ENCODE assay signal across 26 cellular contexts in genomic region chr6:82240191-82240590, GRCh38.
"Had no signal": no experiment of that assay in that cellular context is flagged by ENCODE, and none has a peak within 500 bp of the region (broad histone marks: within the 10 kb centered on the region; RNA-seq: fewer than 3 reads in every experiment).

No MANE protein-coding gene starts in this region.

- H3K9me3 Mint-ChIP-seq: activated CD4-positive, alpha-beta T cell treated with anti-CD3 and anti-CD28 coated beads, Interleukin-2, amount 10 ng/mL, durations not matched to agents 7 days and 5 days; activated naive CD4-positive, alpha-beta T cell treated with anti-CD3 and anti-CD28 coated beads, Interleukin-2, amount 50 U/mL, for 24 hours; effector memory CD8-positive, alpha-beta T cell; natural killer cell treated with Interleukin-12 subunit alpha and Interleukin-12 subunit beta and Interleukin-15 and Interleukin-18, amount 100 ng/mL, for 72 hours; stimulated activated naive CD8-positive, alpha-beta T cell treated with anti-CD3 and anti-CD28 coated beads, Interleukin-15, Interleukin-2, amounts not matched to agents 100 ng/mL and 50 ng/mL, for 24 hours had no signal

- H3K36me3 Mint-ChIP-seq: natural killer cell treated with Interleukin-12 subunit alpha and Interleukin-12 subunit beta and Interleukin-15 and Interleukin-18, amount 100 ng/mL, for 72 hours had no signal

- H3K27ac Mint-ChIP-seq: activated CD4-positive, alpha-beta T cell treated with anti-CD3 and anti-CD28 coated beads, Interleukin-2, amount 10 ng/mL, durations not matched to agents 7 days and 5 days; activated CD8-positive, alpha-beta T cell treated with anti-CD3 and anti-CD28 coated beads, Interleukin-2, amount 10 ng/mL, durations not matched to agents 7 days and 5 days; activated naive CD4-positive, alpha-beta T cell treated with anti-CD3 and anti-CD28 coated beads, Interleukin-2, amount 50 U/mL, for 24 hours; effector memory CD8-positive, alpha-beta T cell; natural killer cell treated with Interleukin-12 subunit alpha and Interleukin-12 subunit beta and Interleukin-15 and Interleukin-18, amount 100 ng/mL, for 72 hours had no signal

- H3K27ac ChIP-seq: adrenal gland, ascending aorta, brain microvascular endothelial cell, esophagus muscularis mucosa, gastroesophageal sphincter, left ventricle myocardium inferior, right lobe of liver, skin epidermis, thyroid gland, upper lobe of right lung, WERI-Rb-1 had no signal

- H3K36me3 ChIP-seq: thyroid gland had no signal

- H3K4me1 ChIP-seq: ascending aorta had no signal

- H3K4me3 Mint-ChIP-seq: activated CD4-positive, alpha-beta T cell treated with anti-CD3 and anti-CD28 coated beads, Interleukin-2, amount 10 ng/mL, durations not matched to agents 7 days and 5 days; activated CD8-positive, alpha-beta T cell treated with anti-CD3 and anti-CD28 coated beads, Interleukin-2, amount 10 ng/mL, durations not matched to agents 7 days and 5 days; activated naive CD4-positive, alpha-beta T cell treated with anti-CD3 and anti-CD28 coated beads, Interleukin-2, amount 50 U/mL, for 24 hours; effector memory CD8-positive, alpha-beta T cell; natural killer cell treated with Interleukin-12 subunit alpha and Interleukin-12 subunit beta and Interleukin-15 and Interleukin-18, amount 100 ng/mL, for 72 hours; stimulated activated naive CD8-positive, alpha-beta T cell treated with anti-CD3 and anti-CD28 coated beads, Interleukin-15, Interleukin-2, amounts not matched to agents 100 ng/mL and 50 ng/mL, for 24 hours had no signal

- ATAC-seq: activated CD8-positive, alpha-beta T cell treated with anti-CD3 and anti-CD28 coated beads, Interleukin-2, amount 10 ng/mL, durations not matched to agents 7 days and 5 days; effector memory CD8-positive, alpha-beta T cell; gastroesophageal sphincter; natural killer cell treated with Interleukin-12 subunit alpha and Interleukin-12 subunit beta and Interleukin-15 and Interleukin-18, amount 100 ng/mL, for 72 hours; upper lobe of right lung had no signal

- H3K27me3 ChIP-seq: adrenal gland, ascending aorta, brain microvascular endothelial cell, esophagus muscularis mucosa, gastroesophageal sphincter, right lobe of liver, thyroid gland, upper lobe of right lung had no signal

- H3K9me3 ChIP-seq: adrenal gland, ascending aorta, esophagus muscularis mucosa, gastroesophageal sphincter, left ventricle myocardium inferior, right lobe of liver, thyroid gland, upper lobe of right lung had no signal

- DNase-seq: activated CD4-positive, alpha-beta T cell treated with anti-CD3 and anti-CD28 coated beads, Interleukin-2, amount 10 ng/mL, durations not matched to agents 7 days and 5 days; activated CD4-positive, CD25-positive, alpha-beta regulatory T cell treated with anti-CD3 and anti-CD28 coated beads, Interleukin-2, amount 50 U/mL, for 72 hours; activated CD8-positive, alpha-beta T cell treated with anti-CD3 and anti-CD28 coated beads, Interleukin-2, amount 10 ng/mL, durations not matched to agents 7 days and 5 days; activated gamma-delta T cell treated with Interleukin-2 at 50 U/mL for 16 hours; adrenal gland; brain microvascular endothelial cell; central memory CD4-positive, alpha-beta T cell; effector memory CD8-positive, alpha-beta T cell; head of caudate nucleus; hypothalamus; left ventricle myocardium inferior; nucleus accumbens; right lobe of liver; stimulated activated CD4-positive, alpha-beta T cell treated with anti-CD3 and anti-CD28 coated beads, Interleukin-1b, Interleukin-23, amount 100 ng/mL, for 48 hours; substantia nigra; upper lobe of right lung; WERI-Rb-1 had no signal

- H3K27me3 Mint-ChIP-seq: activated CD4-positive, alpha-beta T cell treated with anti-CD3 and anti-CD28 coated beads, Interleukin-2, amount 10 ng/mL, durations not matched to agents 7 days and 5 days; activated naive CD4-positive, alpha-beta T cell treated with anti-CD3 and anti-CD28 coated beads, Interleukin-2, amount 50 U/mL, for 24 hours; effector memory CD8-positive, alpha-beta T cell; natural killer cell treated with Interleukin-12 subunit alpha and Interleukin-12 subunit beta and Interleukin-15 and Interleukin-18, amount 100 ng/mL, for 72 hours; stimulated activated naive CD8-positive, alpha-beta T cell treated with anti-CD3 and anti-CD28 coated beads, Interleukin-15, Interleukin-2, amounts not matched to agents 100 ng/mL and 50 ng/mL, for 24 hours had no signal

- H3K4me3 ChIP-seq: adrenal gland, esophagus muscularis mucosa, gastroesophageal sphincter, left ventricle myocardium inferior, right lobe of liver, skin epidermis, thyroid gland, upper lobe of right lung had no signal

- FAIRE-seq: TTC549 had no signal
